Comparison of ENCODE assay signal across 8 cellular contexts in genomic region chr15:68553994-68554715, GRCh38. TPM values are rescaled to one million over a fixed set of nuclear protein-coding genes. Genes with fewer than 3 reads are reported as not detected.
A peak's percentile ranks its signal among the peaks of the same experiment; 100 is the strongest.
DNase-seq lines count a peak whose midpoint lies in the region; ATAC-seq and TF ChIP-seq lines count a peak whose summit lies in the region.

No MANE protein-coding gene starts in this region.

- in situ Hi-C loops in GM13977 (cut with MboI; ENCODE audit: low pct_unique_long_range_greater_than_20kb, low sequenced_read_pairs, unreplicated experiment): loop anchor here (25.0 kb wide), 2 partner anchors 108 to 333 kb away; no protein-coding TSS in a partner anchor

- H3K4me3 Mint-ChIP-seq in activated CD4-positive, alpha-beta T cell treated with anti-CD3 and anti-CD28 coated beads for 36 hours: no peak overlapping the region

- H3K27me3 Mint-ChIP-seq in activated CD4-positive, alpha-beta T cell treated with anti-CD3 and anti-CD28 coated beads for 36 hours: peaks cover 53% of the 10 kb centered on the region

- peaks cover 7% of the 10 kb centered on the region for H3K4me1 ChIP-seq in A673 (ENCODE audit: insufficient read depth, low read length, poor library complexity, severe bottlenecking)

- H3K9me3 ChIP-seq in A673 (ENCODE audit: low read depth, low read length, poor library complexity, severe bottlenecking): no peaks in the 10 kb centered on the region

- H3K36me3 Mint-ChIP-seq in activated CD4-positive, alpha-beta T cell treated with anti-CD3 and anti-CD28 coated beads for 36 hours (ENCODE audit: low read depth): no peaks in the 10 kb centered on the region

- H3K36me3 ChIP-seq in A673 (ENCODE audit: insufficient read depth, low read length, poor library complexity, severe bottlenecking): no peaks in the 10 kb centered on the region

- POLR2A ChIA-PET in A673 (lab: Charles Lee; ENCODE audit: low non-redundant PET): interaction anchor here (0.6 kb wide), 1 partner anchor 93 kb away, joined by 5 read pairs; no protein-coding TSS in a partner anchor
- POLR2A ChIA-PET in activated CD4-positive, alpha-beta T cell treated with anti-CD3 and anti-CD28 coated beads for 36 hours (lab: Charles Lee): no interaction called here

- H3K4me3 ChIP-seq in A673 (ENCODE audit: low read depth, low read length, poor library complexity, severe bottlenecking) (no peak overlapping the region), lower leg skin (ENCODE audit: low read depth, poor library complexity, severe bottlenecking) (no peak overlapping the region)

- intact Hi-C loops in A673 (cut with micrococcal nuclease; ENCODE audit: unreplicated experiment) (loop anchor here (5.0 kb wide), 1 partner anchor 247 kb away; no protein-coding TSS in a partner anchor), lower leg skin (cut with DNase I; ENCODE audit: low total_unique reads) (loop anchor here (5.0 to 10.0 kb wide), 3 partner anchors 229 to 318 kb away; no protein-coding TSS in a partner anchor)
- intact Hi-C loops in activated CD4-positive, alpha-beta T cell treated with anti-CD3 and anti-CD28 coated beads for 36 hours (cut with DNase I, micrococcal nuclease): loop anchor here (1.0 to 5.0 kb wide), 5 partner anchors 120 to 373 kb away; no protein-coding TSS in a partner anchor

- DNase-seq in A673 (ENCODE audit: low spot score): peak; percentile 78
- DNase-seq in GM13977 (ENCODE audit: low spot score): peak; percentile 68
- DNase-seq in NCI-H345 (lab: John Stamatoyannopoulos, UW): peak; percentile 75
- peak; percentile 85 for DNase-seq in activated CD4-positive, alpha-beta T cell treated with anti-CD3 and anti-CD28 coated beads for 36 hours
- peak; percentile 88 for DNase-seq in cerebellar cortex (ENCODE audit: low spot score)
- DNase-seq in lower leg skin (ENCODE audit: low spot score in 2 of 2): peak; percentile 61 to 91
- DNase-seq in stimulated activated CD8-positive, alpha-beta memory T cell treated with anti-CD3 and anti-CD28 coated beads, Interleukin-15, amount 100 ng/mL, for 24 hours (ENCODE audit: low read depth): peak; percentile 42

- no peak overlapping the region for H3K27ac Mint-ChIP-seq in activated CD4-positive, alpha-beta T cell treated with anti-CD3 and anti-CD28 coated beads for 36 hours

- CTCF ChIA-PET in A673 (lab: Charles Lee): interaction anchor here (0.5 to 3.9 kb wide), 8 partner anchors 8 to 321 kb away, joined by 3 to 50 read pairs (median 6); no protein-coding TSS in a partner anchor
- CTCF ChIA-PET in activated CD4-positive, alpha-beta T cell treated with anti-CD3 and anti-CD28 coated beads for 36 hours (lab: Charles Lee): interaction anchor here (0.5 to 8.5 kb wide), 18 partner anchors 9 to 1038 kb away, joined by 3 to 124 read pairs (median 4); no protein-coding TSS in a partner anchor

- TF ChIP-seq CTCF in A673 (conservative IDR thresholded peaks at IDR 0.05; ENCODE audit: low read depth, low read length) (peak; percentile 85), GM13977 (IDR thresholded peaks at IDR 0.05; ENCODE audit: extremely low read depth, insufficient read depth, missing control alignments) (peak; percentile 80), lower leg skin (IDR thresholded peaks at IDR 0.05) (peak in 1 of 3 donors; percentile 66)

- no peak for TF ChIP-seq POLR2A in lower leg skin (IDR thresholded peaks at IDR 0.05)

- no TSS peak for BruUV-seq in A673 (replicated peaks; lab: Mats Ljungman, UMichigan)

- H3K4me1 Mint-ChIP-seq in activated CD4-positive, alpha-beta T cell treated with anti-CD3 and anti-CD28 coated beads for 36 hours: peaks cover 6% of the 10 kb centered on the region

- H3K27me3 ChIP-seq in A673 (replicated peaks; ENCODE audit: insufficient read depth, low read depth, low read length, poor library complexity): peaks cover 3% of the 10 kb centered on the region

- H3K27ac ChIP-seq in A673 (ENCODE audit: low read depth, low read length, poor library complexity, severe bottlenecking): no peak overlapping the region

- WGBS in lower leg skin, 2 donors: 41 to 44% methylated on average over 10 of the region's 10 CpGs

- ATAC-seq in activated CD4-positive, alpha-beta T cell treated with anti-CD3 and anti-CD28 coated beads for 36 hours: peak; percentile 63
- ATAC-seq in HG03175 (IDR thresholded peaks at IDR 0.05; ENCODE audit: unreplicated experiment): no peak

- no peaks in the 10 kb centered on the region for H3K9me3 Mint-ChIP-seq in activated CD4-positive, alpha-beta T cell treated with anti-CD3 and anti-CD28 coated beads for 36 hours (ENCODE audit: low read depth)

RNA-seq across cellular contexts. Expression of gene CORO2B, which starts 24.6 kb away (rescaled TPM):
- total RNA-seq in A673 (2021): 3.8 and 4.4 TPM in 2 replicates
- total RNA-seq in activated CD4-positive, alpha-beta T cell treated with anti-CD3 and anti-CD28 coated beads for 36 hours: under 1 TPM; 0.09 to 0.11 TPM
- 1 to 10 TPM in 3 of 4 donors, under 1 TPM in 1; 0.80 to 4.5 (median 2.3) TPM for total RNA-seq in lower leg skin
